ENCODE assay signal across 8 cellular contexts in genomic region chr1:223832637-223832943, GRCh38. TPM values are rescaled to one million over a fixed set of nuclear protein-coding genes. Genes with fewer than 3 reads are reported as not detected.
DNase-seq lines count a peak whose midpoint lies in the region; ATAC-seq and TF ChIP-seq lines count a peak whose summit lies in the region.

No MANE protein-coding gene starts in this region.

- DNase-seq in Kasumi-1 (lab: John Stamatoyannopoulos, UW) (peak; percentile 38 to 42), cerebellar cortex (ENCODE audit: low spot score) (peak; percentile 44), osteocyte (ENCODE audit: extremely low spot score, unreplicated experiment) (no peak), OCI-M1 (lab: John Stamatoyannopoulos, UW) (no peak), KG1 (lab: John Stamatoyannopoulos, UW) (no peak)
- DNase-seq in effector CD8-positive, alpha-beta T cell (lab: John Stamatoyannopoulos, UW), result no peak

- H3K27me3 Mint-ChIP-seq in osteocyte (ENCODE audit: unreplicated experiment), result no peaks in the 10 kb centered on the region

- TF ChIP-seq CTCF in osteocyte (IDR thresholded peaks at IDR 0.05), result no peak

- peak overlapping the region; percentile 82 for H3K27ac Mint-ChIP-seq in osteocyte (ENCODE audit: unreplicated experiment)

- no peaks in the 10 kb centered on the region for H3K9me3 Mint-ChIP-seq in osteocyte (ENCODE audit: unreplicated experiment)

- H3K36me3 Mint-ChIP-seq in osteocyte (ENCODE audit: unreplicated experiment), result peaks cover 5% of the 10 kb centered on the region

- peaks cover 29% of the 10 kb centered on the region for H3K4me1 Mint-ChIP-seq in osteocyte (ENCODE audit: unreplicated experiment)

- no peak overlapping the region for H3K4me3 Mint-ChIP-seq in osteocyte (ENCODE audit: unreplicated experiment)

- ATAC-seq in GM19023 (IDR thresholded peaks at IDR 0.05; ENCODE audit: unreplicated experiment), result peak; percentile 47
- no peak for ATAC-seq in HG02973 (IDR thresholded peaks at IDR 0.05; ENCODE audit: unreplicated experiment)

RNA-seq across cellular contexts. Expression of gene TP53BP2, which starts 13.2 kb away (rescaled TPM):
- 58.7 and 63.6 TPM in 2 replicates for total RNA-seq in osteocyte

Comparison
In these comparisons a context has a peak if more than half of its experiments do, and no peak if none do; other contexts are left out.
1. DNase-seq: peak in Kasumi-1 (2 of 2) and cerebellar cortex (single experiment); none in osteocyte (single experiment), effector CD8-positive, alpha-beta T cell (single experiment), OCI-M1 (single experiment) and KG1 (single experiment).